In the genomic region with DNA sequence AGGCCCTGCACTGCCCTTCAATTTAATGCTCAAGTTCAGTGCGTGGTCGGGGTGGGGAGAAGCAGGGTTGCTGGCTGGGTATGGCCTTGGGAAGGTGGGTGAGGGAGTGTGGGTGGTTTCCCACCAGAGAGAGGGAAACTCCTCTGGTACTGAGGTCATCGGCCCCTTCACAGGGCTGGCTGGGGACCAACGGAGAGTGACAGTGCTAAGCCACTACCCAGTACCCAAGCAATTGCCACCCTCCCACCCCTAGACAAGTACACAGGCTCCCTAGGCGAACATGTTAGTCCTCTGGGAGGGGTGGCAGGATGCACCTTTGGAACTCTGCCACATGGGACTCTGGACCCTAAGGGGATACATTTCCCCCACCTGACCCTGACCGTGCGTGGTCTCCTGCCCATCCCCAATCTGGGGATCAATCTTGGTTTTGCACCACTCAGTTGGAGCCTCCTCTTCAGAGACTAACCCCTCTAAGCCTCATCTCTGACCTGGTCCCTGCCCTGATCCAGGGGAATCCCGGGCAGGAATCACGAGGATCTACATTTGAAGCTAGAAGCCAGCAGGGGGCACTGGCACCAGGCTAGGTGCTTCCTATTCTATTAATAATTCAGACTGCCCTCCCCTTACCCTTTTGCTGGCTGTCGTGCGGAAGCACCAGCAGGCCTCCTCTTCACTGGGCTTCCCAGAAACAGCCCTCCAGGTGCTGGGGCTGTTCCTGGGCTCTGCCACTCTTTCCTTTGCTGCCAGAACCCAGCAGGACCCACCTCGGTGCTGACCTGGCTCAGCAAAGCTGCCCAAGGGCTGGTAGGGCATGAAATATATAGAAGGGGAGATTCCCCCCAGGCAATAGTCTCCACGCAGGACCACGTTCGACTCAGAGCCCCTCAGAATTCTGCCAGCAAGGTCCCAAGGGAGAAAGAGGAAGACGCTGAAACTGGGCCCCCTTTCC, we compare ENCODE assay signal across 9 cellular contexts.
A peak's percentile ranks its signal among the peaks of the same experiment; 100 is the strongest.
DNase-seq lines count a peak whose midpoint lies in the region; ATAC-seq and TF ChIP-seq lines count a peak whose summit lies in the region.
"Had no signal": no experiment of that assay in that cellular context is flagged by ENCODE, and none has a peak within 500 bp of the region (broad histone marks: within the 10 kb centered on the region; RNA-seq: fewer than 3 reads in every experiment).

No MANE protein-coding gene starts in this region.

- peak overlapping the region; percentile 20 for H3K14ac ChIP-seq in trophoblast cell (ENCODE audit: low read length)

- H3K4me1 Mint-ChIP-seq in endodermal cell = peaks cover 54% of the 10 kb centered on the region
- peaks cover 0 to 7% (median 1%) of the 10 kb centered on the region in 3 donors for H3K4me1 Mint-ChIP-seq in T-cell

- TF ChIP-seq CTCF in GM06990 (IDR thresholded peaks at IDR 0.05; ENCODE audit: insufficient read depth, low read length, poor library complexity, severe bottlenecking) = peak; percentile 48
- TF ChIP-seq CTCF in endodermal cell (conservative IDR thresholded peaks at IDR 0.05) = peak; percentile 75

- ATAC-seq in GM21723 (IDR thresholded peaks at IDR 0.05; ENCODE audit: unreplicated experiment) (no peak), T-cell (replicated peaks in 1 of 4) (no peak), HG03521 (IDR thresholded peaks at IDR 0.05; ENCODE audit: unreplicated experiment) (no peak)

- H3K36me3 Mint-ChIP-seq in endodermal cell (ENCODE audit: low read depth) = peaks cover 20% of the 10 kb centered on the region
- no peaks in the 10 kb centered on the region for H3K36me3 Mint-ChIP-seq in T-cell

- H3K4me3 ChIP-seq in GM06990 (replicated peaks; ENCODE audit: low read depth, low read length) (no peak overlapping the region), endodermal cell (ENCODE audit: low read length) (no peak overlapping the region), trophoblast cell (ENCODE audit: low read depth, low read length) (no peak overlapping the region)
- H3K4me3 ChIP-seq: thyroid gland had no signal

- no peak overlapping the region for H4K8ac ChIP-seq in trophoblast cell (ENCODE audit: low read depth, low read length)

- DNase-seq in GM06990 (ENCODE audit: extremely low read depth, insufficient read length) = no peak
- peak; percentile 64 for DNase-seq in NCI-H2171 treated with DMSO at 0.1 percent for 48 hours (lab: John Stamatoyannopoulos, UW)
- peak; percentile 84 for DNase-seq in endodermal cell
- DNase-seq in trophoblast cell = peak; percentile 10 to 52
- no peak for DNase-seq in T-cell
- DNase-seq in mesenteric fat pad (ENCODE audit: low spot score) = no peak

- H4K12ac ChIP-seq in trophoblast cell (ENCODE audit: low read depth, low read length) = no peak overlapping the region

- H2AK5ac ChIP-seq in trophoblast cell (ENCODE audit: low read length) = no peak overlapping the region

- no peak overlapping the region for H3K9ac ChIP-seq in endodermal cell (ENCODE audit: extremely low read depth, low read length, poor library complexity, severe bottlenecking)
- no peak overlapping the region for H3K9ac ChIP-seq in trophoblast cell (ENCODE audit: low read length)

- peaks cover 22% of the 10 kb centered on the region for H3K4me1 ChIP-seq in endodermal cell (ENCODE audit: control insufficient read depth, insufficient read depth, low read length)
- H3K4me1 ChIP-seq in trophoblast cell (ENCODE audit: control insufficient read depth in 1 of 2, insufficient read depth in 2 of 2, low read length in 2 of 2) = peaks cover 15 to 19% of the 10 kb centered on the region in 2 experiments
- H3K4me1 ChIP-seq: thyroid gland had no signal

- H2BK5ac ChIP-seq in trophoblast cell (ENCODE audit: low read depth, low read length, poor library complexity) = no peak overlapping the region

- H3K23ac ChIP-seq in trophoblast cell (ENCODE audit: low read length) = no peak overlapping the region

- peak overlapping the region; percentile 8 for H2BK12ac ChIP-seq in trophoblast cell (ENCODE audit: low read length)

- H3K36me3 ChIP-seq in GM06990 (ENCODE audit: control insufficient read depth, insufficient read depth, low read length) (no peaks in the 10 kb centered on the region), endodermal cell (ENCODE audit: control insufficient read depth, insufficient read depth, low read length) (no peaks in the 10 kb centered on the region), trophoblast cell (ENCODE audit: control insufficient read depth in 1 of 2, insufficient read depth in 2 of 2, low read length in 2 of 2) (peaks cover 12 to 26% of the 10 kb centered on the region in 2 experiments)
- H3K36me3 ChIP-seq: thyroid gland had no signal

- H3K27me3 ChIP-seq in GM06990 (replicated peaks; ENCODE audit: control insufficient read depth, insufficient read depth, low read length) (no peaks in the 10 kb centered on the region), endodermal cell (ENCODE audit: control insufficient read depth, insufficient read depth, low read length, poor library complexity, severe bottlenecking) (no peaks in the 10 kb centered on the region), trophoblast cell (ENCODE audit: insufficient read depth, low read length) (no peaks in the 10 kb centered on the region)
- H3K27me3 ChIP-seq: thyroid gland had no signal

- no peaks in the 10 kb centered on the region for H3K79me1 ChIP-seq in trophoblast cell (ENCODE audit: low read length)

- peak overlapping the region; percentile 21 for H3K4ac ChIP-seq in trophoblast cell (ENCODE audit: low read depth, low read length)

- H3K4me3 Mint-ChIP-seq in endodermal cell (no peak overlapping the region), T-cell (no peak overlapping the region)

- H3K27me3 Mint-ChIP-seq in endodermal cell (ENCODE audit: insufficient read depth) (no peaks in the 10 kb centered on the region), T-cell (peaks cover 0 to 4% of the 10 kb centered on the region in 2 donors)

- CTCF ChIA-PET in T-cell (lab: Charles Lee) = no interaction called here

- peak overlapping the region; percentile 45 for H3K18ac ChIP-seq in trophoblast cell (ENCODE audit: low read length)

- no peak overlapping the region for H3K27ac Mint-ChIP-seq in endodermal cell
- H3K27ac Mint-ChIP-seq in T-cell = no peak overlapping the region

- peak overlapping the region; percentile 25 for H4K91ac ChIP-seq in trophoblast cell (ENCODE audit: low read depth, low read length)

- H3K9me3 Mint-ChIP-seq in endodermal cell = no peaks in the 10 kb centered on the region
- H3K9me3 Mint-ChIP-seq in T-cell = no peaks in the 10 kb centered on the region

- no peak overlapping the region for H3K4me2 ChIP-seq in trophoblast cell (ENCODE audit: low read length)

- H2AFZ ChIP-seq in trophoblast cell (ENCODE audit: insufficient read depth, low read length, poor library complexity) = no peak overlapping the region

- H2BK120ac ChIP-seq in trophoblast cell (ENCODE audit: insufficient read depth, low read length, poor library complexity) = no peak overlapping the region

- no peaks in the 10 kb centered on the region for H3K79me2 ChIP-seq in trophoblast cell (ENCODE audit: control insufficient read depth, insufficient read depth, low read length, poor library complexity)

- POLR2A ChIA-PET in T-cell (lab: Charles Lee) = no interaction called here

- H3K27ac ChIP-seq in endodermal cell (ENCODE audit: low read depth, low read length) = no peak overlapping the region
- no peak overlapping the region for H3K27ac ChIP-seq in trophoblast cell (ENCODE audit: low read depth, low read length)
- H3K27ac ChIP-seq: thyroid gland had no signal

- no peaks in the 10 kb centered on the region for H3K9me3 ChIP-seq in endodermal cell (ENCODE audit: control insufficient read depth, low read length)
- peaks cover 2% of the 10 kb centered on the region for H3K9me3 ChIP-seq in trophoblast cell (ENCODE audit: insufficient read depth, low read depth, low read length)
- H3K9me3 ChIP-seq: thyroid gland had no signal

- WGBS in endodermal cell (ENCODE audit: insufficient coverage in 1 of 2, insufficient read length in 1 of 2), 2 experiments = 79 to 89% methylated on average over 9 to 16 of the region's 16 CpGs
- WGBS in trophoblast cell (ENCODE audit: extremely low coverage, insufficient coverage, insufficient read length) = no CpG with 5 or more reads among the region's 16 CpGs

Comparison
In these comparisons a context has a peak if more than half of its experiments do, and no peak if none do; other contexts are left out.
1. DNase-seq: peak in NCI-H2171 treated with DMSO at 0.1 percent for 48 hours (single experiment), endodermal cell (single experiment) and trophoblast cell (2 of 2); none in GM06990 (single experiment), T-cell (0 of 34) and mesenteric fat pad (single experiment).